23 cellular contexts compared by ENCODE assay signal in genomic region chr10:75754096-75754495, GRCh38.
"Had no signal": no experiment of that assay in that cellular context is flagged by ENCODE, and none has a peak within 500 bp of the region (broad histone marks: within the 10 kb centered on the region; RNA-seq: fewer than 3 reads in every experiment).

No MANE protein-coding gene starts in this region.

- H3K27me3 ChIP-seq: brain microvascular endothelial cell, cardiac muscle cell had no signal

- H3K27ac ChIP-seq: brain microvascular endothelial cell, cardiac muscle cell, KMS-11, VCaP had no signal

- H3K36me3 ChIP-seq: brain microvascular endothelial cell, cardiac muscle cell had no signal

- H3K4me3 ChIP-seq: cardiac muscle cell had no signal

- DNase-seq: activated CD4-positive, alpha-beta memory T cell treated with anti-CD3 and anti-CD28 coated beads for 36 hours; activated CD4-positive, alpha-beta T cell treated with anti-CD3 and anti-CD28 coated beads, Interleukin-2, amount 10 ng/mL, durations not matched to agents 7 days and 5 days; activated CD4-positive, CD25-positive, alpha-beta regulatory T cell; activated CD8-positive, alpha-beta memory T cell treated with anti-CD3 and anti-CD28 coated beads for 24 hours; activated effector memory CD4-positive, alpha-beta T cell treated with anti-CD3 and anti-CD28 coated beads, Interleukin-2, amount 50 U/mL, for 16 hours; activated naive CD4-positive, alpha-beta T cell treated with Interleukin-2 at 50 U/mL for 16 hours; activated T-cell treated with anti-CD3 and anti-CD28 coated beads, Interleukin-2, amount 50 U/mL, for 4 hours; brain microvascular endothelial cell; MV-4-11; NCI-H1092 treated with DMSO at 0.1 percent for 48 hours; NCI-H1417 treated with DMSO at 0.1 percent for 48 hours; NCI-H187; NCI-H2081; NCI-H2227 treated with DMSO at 0.1 percent for 48 hours; NCI-H446 treated with DMSO at 0.1 percent for 48 hours; NCI-H526 treated with DMSO at 0.1 percent for 48 hours; NK-92 treated with Interleukin-12 subunit alpha and Interleukin-12 subunit beta, amount 100 ng/mL, for 24 hours; PC-3; SHP77; T-helper 9 cell had no signal
